Comparison of ENCODE assay signal across 2 cellular contexts in the genomic region with DNA sequence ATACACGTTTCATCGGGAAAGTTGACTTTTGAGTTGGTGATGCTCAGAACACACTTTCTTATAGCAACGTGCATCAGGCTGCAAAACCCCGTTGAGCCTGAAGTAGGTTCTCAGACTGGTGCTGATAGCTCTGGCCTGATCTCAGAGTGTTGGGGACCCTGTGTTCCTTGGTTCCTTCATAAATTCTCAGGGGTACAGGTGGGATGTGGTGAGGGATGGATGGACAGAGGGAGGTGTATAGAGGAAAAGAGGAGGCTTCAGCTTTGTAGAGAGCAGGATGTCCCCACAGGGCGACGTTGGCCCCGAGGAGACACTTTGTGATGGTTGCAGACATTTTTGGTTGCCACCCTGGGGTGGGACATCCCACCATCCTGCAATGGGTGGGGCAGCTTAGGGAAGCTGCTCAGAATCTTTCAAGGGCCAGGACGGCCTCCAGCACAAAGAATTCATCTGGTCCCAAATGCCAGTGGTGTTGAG.
TF ChIP-seq lines count a peak whose summit lies in the region.

No MANE protein-coding gene starts in this region.

TF ChIP-seq in SK-N-SH, 30 proteins besides CTCF, POLR2A, EP300 and RAD21 (continued from another document):
- TF ChIP-seq, protein P1, sequence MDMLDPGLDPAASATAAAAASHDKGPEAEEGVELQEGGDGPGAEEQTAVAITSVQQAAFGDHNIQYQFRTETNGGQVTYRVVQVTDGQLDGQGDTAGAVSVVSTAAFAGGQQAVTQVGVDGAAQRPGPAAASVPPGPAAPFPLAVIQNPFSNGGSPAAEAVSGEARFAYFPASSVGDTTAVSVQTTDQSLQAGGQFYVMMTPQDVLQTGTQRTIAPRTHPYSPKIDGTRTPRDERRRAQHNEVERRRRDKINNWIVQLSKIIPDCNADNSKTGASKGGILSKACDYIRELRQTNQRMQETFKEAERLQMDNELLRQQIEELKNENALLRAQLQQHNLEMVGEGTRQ (IDR thresholded peaks at IDR 0.05; ENCODE audit: borderline replicate concordance, low read depth, low read length), result no peak
- TF ChIP-seq, protein P2, sequence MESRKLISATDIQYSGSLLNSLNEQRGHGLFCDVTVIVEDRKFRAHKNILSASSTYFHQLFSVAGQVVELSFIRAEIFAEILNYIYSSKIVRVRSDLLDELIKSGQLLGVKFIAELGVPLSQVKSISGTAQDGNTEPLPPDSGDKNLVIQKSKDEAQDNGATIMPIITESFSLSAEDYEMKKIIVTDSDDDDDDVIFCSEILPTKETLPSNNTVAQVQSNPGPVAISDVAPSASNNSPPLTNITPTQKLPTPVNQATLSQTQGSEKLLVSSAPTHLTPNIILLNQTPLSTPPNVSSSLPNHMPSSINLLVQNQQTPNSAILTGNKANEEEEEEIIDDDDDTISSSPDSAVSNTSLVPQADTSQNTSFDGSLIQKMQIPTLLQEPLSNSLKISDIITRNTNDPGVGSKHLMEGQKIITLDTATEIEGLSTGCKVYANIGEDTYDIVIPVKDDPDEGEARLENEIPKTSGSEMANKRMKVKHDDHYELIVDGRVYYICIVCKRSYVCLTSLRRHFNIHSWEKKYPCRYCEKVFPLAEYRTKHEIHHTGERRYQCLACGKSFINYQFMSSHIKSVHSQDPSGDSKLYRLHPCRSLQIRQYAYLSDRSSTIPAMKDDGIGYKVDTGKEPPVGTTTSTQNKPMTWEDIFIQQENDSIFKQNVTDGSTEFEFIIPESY (IDR thresholded peaks at IDR 0.05; ENCODE audit: borderline replicate concordance, low read depth), result no peak
- TF ChIP-seq NRF1 (IDR thresholded peaks at IDR 0.05; ENCODE audit: low read depth, low read length), result no peak
- TF ChIP-seq RCOR1 (IDR thresholded peaks at IDR 0.05; ENCODE audit: low read length), result no peak
- TF ChIP-seq RXRA (IDR thresholded peaks at IDR 0.05; ENCODE audit: borderline replicate concordance, low read depth), result no peak
- TF ChIP-seq SMC3 (IDR thresholded peaks at IDR 0.05; ENCODE audit: low read depth, low read length), result no peak
- no peak for TF ChIP-seq SIN3A (IDR thresholded peaks at IDR 0.05; ENCODE audit: borderline replicate concordance, low read depth, low read length)
- TF ChIP-seq GABPA (IDR thresholded peaks at IDR 0.05; ENCODE audit: low read depth), result no peak
- no peak for TF ChIP-seq NFIC (IDR thresholded peaks at IDR 0.05; ENCODE audit: borderline replicate concordance)
- TF ChIP-seq, protein P3, sequence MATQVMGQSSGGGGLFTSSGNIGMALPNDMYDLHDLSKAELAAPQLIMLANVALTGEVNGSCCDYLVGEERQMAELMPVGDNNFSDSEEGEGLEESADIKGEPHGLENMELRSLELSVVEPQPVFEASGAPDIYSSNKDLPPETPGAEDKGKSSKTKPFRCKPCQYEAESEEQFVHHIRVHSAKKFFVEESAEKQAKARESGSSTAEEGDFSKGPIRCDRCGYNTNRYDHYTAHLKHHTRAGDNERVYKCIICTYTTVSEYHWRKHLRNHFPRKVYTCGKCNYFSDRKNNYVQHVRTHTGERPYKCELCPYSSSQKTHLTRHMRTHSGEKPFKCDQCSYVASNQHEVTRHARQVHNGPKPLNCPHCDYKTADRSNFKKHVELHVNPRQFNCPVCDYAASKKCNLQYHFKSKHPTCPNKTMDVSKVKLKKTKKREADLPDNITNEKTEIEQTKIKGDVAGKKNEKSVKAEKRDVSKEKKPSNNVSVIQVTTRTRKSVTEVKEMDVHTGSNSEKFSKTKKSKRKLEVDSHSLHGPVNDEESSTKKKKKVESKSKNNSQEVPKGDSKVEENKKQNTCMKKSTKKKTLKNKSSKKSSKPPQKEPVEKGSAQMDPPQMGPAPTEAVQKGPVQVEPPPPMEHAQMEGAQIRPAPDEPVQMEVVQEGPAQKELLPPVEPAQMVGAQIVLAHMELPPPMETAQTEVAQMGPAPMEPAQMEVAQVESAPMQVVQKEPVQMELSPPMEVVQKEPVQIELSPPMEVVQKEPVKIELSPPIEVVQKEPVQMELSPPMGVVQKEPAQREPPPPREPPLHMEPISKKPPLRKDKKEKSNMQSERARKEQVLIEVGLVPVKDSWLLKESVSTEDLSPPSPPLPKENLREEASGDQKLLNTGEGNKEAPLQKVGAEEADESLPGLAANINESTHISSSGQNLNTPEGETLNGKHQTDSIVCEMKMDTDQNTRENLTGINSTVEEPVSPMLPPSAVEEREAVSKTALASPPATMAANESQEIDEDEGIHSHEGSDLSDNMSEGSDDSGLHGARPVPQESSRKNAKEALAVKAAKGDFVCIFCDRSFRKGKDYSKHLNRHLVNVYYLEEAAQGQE (IDR thresholded peaks at IDR 0.05; ENCODE audit: low read depth, low read length), result no peak
- no peak for TF ChIP-seq RFX5 (IDR thresholded peaks at IDR 0.05; ENCODE audit: low read length)
- no peak for TF ChIP-seq FOXJ3 (CRISPR knock-in tag; IDR thresholded peaks at IDR 0.05)
TF ChIP-seq in SK-N-SH: peak in this region for 0.

TF ChIP-seq in SK-N-SH treated with all-trans-retinoic acid at 6 μM for 48 hours, 23 proteins besides CTCF, POLR2A, EP300 and RAD21:
- TF ChIP-seq, protein P4, sequence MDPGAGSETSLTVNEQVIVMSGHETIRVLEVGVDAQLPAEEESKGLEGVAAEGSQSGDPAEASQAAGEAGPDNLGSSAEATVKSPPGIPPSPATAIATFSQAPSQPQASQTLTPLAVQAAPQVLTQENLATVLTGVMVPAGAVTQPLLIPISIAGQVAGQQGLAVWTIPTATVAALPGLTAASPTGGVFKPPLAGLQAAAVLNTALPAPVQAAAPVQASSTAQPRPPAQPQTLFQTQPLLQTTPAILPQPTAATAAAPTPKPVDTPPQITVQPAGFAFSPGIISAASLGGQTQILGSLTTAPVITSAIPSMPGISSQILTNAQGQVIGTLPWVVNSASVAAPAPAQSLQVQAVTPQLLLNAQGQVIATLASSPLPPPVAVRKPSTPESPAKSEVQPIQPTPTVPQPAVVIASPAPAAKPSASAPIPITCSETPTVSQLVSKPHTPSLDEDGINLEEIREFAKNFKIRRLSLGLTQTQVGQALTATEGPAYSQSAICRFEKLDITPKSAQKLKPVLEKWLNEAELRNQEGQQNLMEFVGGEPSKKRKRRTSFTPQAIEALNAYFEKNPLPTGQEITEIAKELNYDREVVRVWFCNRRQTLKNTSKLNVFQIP (CRISPR knock-in tag; IDR thresholded peaks at IDR 0.05; ENCODE audit: borderline replicate concordance, low read depth), result no peak
- TF ChIP-seq ZC3H10 (CRISPR knock-in tag; IDR thresholded peaks at IDR 0.05), result no peak
- TF ChIP-seq TOX (CRISPR knock-in tag; IDR thresholded peaks at IDR 0.05; ENCODE audit: borderline replicate concordance), result no peak
- TF ChIP-seq, protein P5, sequence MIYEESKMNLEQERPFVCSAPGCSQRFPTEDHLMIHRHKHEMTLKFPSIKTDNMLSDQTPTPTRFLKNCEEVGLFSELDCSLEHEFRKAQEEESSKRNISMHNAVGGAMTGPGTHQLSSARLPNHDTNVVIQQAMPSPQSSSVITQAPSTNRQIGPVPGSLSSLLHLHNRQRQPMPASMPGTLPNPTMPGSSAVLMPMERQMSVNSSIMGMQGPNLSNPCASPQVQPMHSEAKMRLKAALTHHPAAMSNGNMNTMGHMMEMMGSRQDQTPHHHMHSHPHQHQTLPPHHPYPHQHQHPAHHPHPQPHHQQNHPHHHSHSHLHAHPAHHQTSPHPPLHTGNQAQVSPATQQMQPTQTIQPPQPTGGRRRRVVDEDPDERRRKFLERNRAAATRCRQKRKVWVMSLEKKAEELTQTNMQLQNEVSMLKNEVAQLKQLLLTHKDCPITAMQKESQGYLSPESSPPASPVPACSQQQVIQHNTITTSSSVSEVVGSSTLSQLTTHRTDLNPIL (CRISPR knock-in tag; IDR thresholded peaks at IDR 0.05; ENCODE audit: low read depth), result no peak
- TF ChIP-seq, protein P6, sequence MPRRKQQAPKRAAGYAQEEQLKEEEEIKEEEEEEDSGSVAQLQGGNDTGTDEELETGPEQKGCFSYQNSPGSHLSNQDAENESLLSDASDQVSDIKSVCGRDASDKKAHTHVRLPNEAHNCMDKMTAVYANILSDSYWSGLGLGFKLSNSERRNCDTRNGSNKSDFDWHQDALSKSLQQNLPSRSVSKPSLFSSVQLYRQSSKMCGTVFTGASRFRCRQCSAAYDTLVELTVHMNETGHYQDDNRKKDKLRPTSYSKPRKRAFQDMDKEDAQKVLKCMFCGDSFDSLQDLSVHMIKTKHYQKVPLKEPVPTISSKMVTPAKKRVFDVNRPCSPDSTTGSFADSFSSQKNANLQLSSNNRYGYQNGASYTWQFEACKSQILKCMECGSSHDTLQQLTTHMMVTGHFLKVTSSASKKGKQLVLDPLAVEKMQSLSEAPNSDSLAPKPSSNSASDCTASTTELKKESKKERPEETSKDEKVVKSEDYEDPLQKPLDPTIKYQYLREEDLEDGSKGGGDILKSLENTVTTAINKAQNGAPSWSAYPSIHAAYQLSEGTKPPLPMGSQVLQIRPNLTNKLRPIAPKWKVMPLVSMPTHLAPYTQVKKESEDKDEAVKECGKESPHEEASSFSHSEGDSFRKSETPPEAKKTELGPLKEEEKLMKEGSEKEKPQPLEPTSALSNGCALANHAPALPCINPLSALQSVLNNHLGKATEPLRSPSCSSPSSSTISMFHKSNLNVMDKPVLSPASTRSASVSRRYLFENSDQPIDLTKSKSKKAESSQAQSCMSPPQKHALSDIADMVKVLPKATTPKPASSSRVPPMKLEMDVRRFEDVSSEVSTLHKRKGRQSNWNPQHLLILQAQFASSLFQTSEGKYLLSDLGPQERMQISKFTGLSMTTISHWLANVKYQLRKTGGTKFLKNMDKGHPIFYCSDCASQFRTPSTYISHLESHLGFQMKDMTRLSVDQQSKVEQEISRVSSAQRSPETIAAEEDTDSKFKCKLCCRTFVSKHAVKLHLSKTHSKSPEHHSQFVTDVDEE (CRISPR knock-in tag; IDR thresholded peaks at IDR 0.05), result no peak
- TF ChIP-seq CSDC2 (CRISPR knock-in tag; IDR thresholded peaks at IDR 0.05), result no peak
- no peak for TF ChIP-seq OSR1 (CRISPR knock-in tag; IDR thresholded peaks at IDR 0.05)
- TF ChIP-seq TCF4 (CRISPR knock-in tag; IDR thresholded peaks at IDR 0.05; ENCODE audit: borderline replicate concordance), result no peak
